In genomic region chr1:205266584-205267305, GRCh38 we compare ENCODE assay signal across 14 cellular contexts.
"Had no signal": no experiment of that assay in that cellular context is flagged by ENCODE, and none has a peak within 500 bp of the region (broad histone marks: within the 10 kb centered on the region; RNA-seq: fewer than 3 reads in every experiment).

No MANE protein-coding gene starts in this region.

- H3K9me3 ChIP-seq: ascending aorta, left ventricle myocardium inferior, ovary, sigmoid colon had no signal

- H3K4me1 ChIP-seq: ascending aorta had no signal

- H3K4me3 Mint-ChIP-seq: activated CD4-positive, alpha-beta memory T cell treated with anti-CD3 and anti-CD28 coated beads, Interleukin-2, amount 10 ng/mL, durations not matched to agents 7 days and 5 days; activated T-cell treated with anti-CD3 and anti-CD28 coated beads, Interleukin-2, amount 50 U/mL, for 72 hours; memory B cell; nephron progenitor cell had no signal

- H3K4me3 ChIP-seq: ascending aorta, left ventricle myocardium inferior, ovary, sigmoid colon had no signal

- H3K9me3 Mint-ChIP-seq: activated CD4-positive, alpha-beta memory T cell treated with anti-CD3 and anti-CD28 coated beads, Interleukin-2, amount 10 ng/mL, durations not matched to agents 7 days and 5 days; activated T-cell treated with anti-CD3 and anti-CD28 coated beads, Interleukin-2, amount 50 U/mL, for 72 hours; memory B cell; nephron progenitor cell had no signal

- H3K27me3 ChIP-seq: ascending aorta, ovary, sigmoid colon had no signal

- H3K36me3 Mint-ChIP-seq: memory B cell had no signal

- H3K27ac ChIP-seq: ascending aorta, left ventricle myocardium inferior, ovary, sigmoid colon had no signal

- H3K27ac Mint-ChIP-seq: activated CD4-positive, alpha-beta memory T cell treated with anti-CD3 and anti-CD28 coated beads, Interleukin-2, amount 10 ng/mL, durations not matched to agents 7 days and 5 days; activated T-cell treated with anti-CD3 and anti-CD28 coated beads, Interleukin-2, amount 50 U/mL, for 72 hours; nephron progenitor cell had no signal

- H3K27me3 Mint-ChIP-seq: activated CD4-positive, alpha-beta memory T cell treated with anti-CD3 and anti-CD28 coated beads, Interleukin-2, amount 10 ng/mL, durations not matched to agents 7 days and 5 days had no signal

- H3K36me3 ChIP-seq: ovary had no signal

- DNase-seq: activated CD4-positive, alpha-beta memory T cell treated with anti-CD3 and anti-CD28 coated beads, Interleukin-2, amount 10 ng/mL, durations not matched to agents 7 days and 5 days; activated CD4-positive, alpha-beta T cell treated with anti-CD3 and anti-CD28 coated beads for 1 hour; activated gamma-delta T cell treated with Interleukin-2 at 50 U/mL for 16 hours; activated T-cell treated with anti-CD3 and anti-CD28 coated beads, Interleukin-2, amount 50 U/mL, for 72 hours; islet precursor cell; left ventricle myocardium inferior; nephron progenitor cell; ovary; stimulated activated CD4-positive, alpha-beta T cell treated with anti-CD3 and anti-CD28 coated beads, Interleukin-2, amount 100 ng/mL, for 48 hours; stimulated activated naive CD4-positive, alpha-beta T cell treated with Interleukin-2 at 50 U/mL for 16 hours had no signal

- ATAC-seq: activated T-cell treated with anti-CD3 and anti-CD28 coated beads, Interleukin-2, amount 50 U/mL, for 72 hours; esophagus mucosa had no signal
